ENCODE assay signal across 15 cellular contexts in genomic region chrX:4239650-4240540, GRCh38.
DNase-seq lines count a peak whose midpoint lies in the region; ATAC-seq, FAIRE-seq and TF ChIP-seq lines count a peak whose summit lies in the region.
"Had no signal": no experiment of that assay in that cellular context is flagged by ENCODE, and none has a peak within 500 bp of the region (broad histone marks: within the 10 kb centered on the region; RNA-seq: fewer than 3 reads in every experiment).

No MANE protein-coding gene starts in this region.

- H3K9me3 Mint-ChIP-seq in memory B cell: no peaks in the 10 kb centered on the region

- H3K4me3 ChIP-seq in small intestine (ENCODE audit: low read depth in 1 of 2, low read length in 2 of 2) (no peak overlapping the region), suprapubic skin (no peak overlapping the region)
- H3K4me3 ChIP-seq: lung, transverse colon had no signal

- no peaks in the 10 kb centered on the region for H3K27me3 Mint-ChIP-seq in memory B cell

- H3K4me1 Mint-ChIP-seq in memory B cell: no peaks in the 10 kb centered on the region

- WGBS in small intestine, 3 donors: 61 to 72% (median 70%) methylated on average over 5 of the region's 5 CpGs
- 89% methylated on average over 5 of the region's 5 CpGs for WGBS in suprapubic skin

- no peak for TF ChIP-seq EP300 in suprapubic skin (IDR thresholded peaks at IDR 0.05)

- DNase-seq in NOMO-1 treated with dmso at 0.1 percent for 144 hours (lab: John Stamatoyannopoulos, UW; ENCODE audit: unreplicated experiment): peak; percentile 14
- peak; percentile 0 to 13 for DNase-seq in memory B cell (ENCODE audit: low spot score in 2 of 2)
- DNase-seq in small intestine: no peak
- no peak for DNase-seq in suprapubic skin (ENCODE audit: low spot score in 2 of 2)
- DNase-seq in activated CD8-positive, alpha-beta memory T cell treated with anti-CD3 and anti-CD28 coated beads, Interleukin-2, amount 50 U/mL, for 4 hours: no peak
- no peak for DNase-seq in iPS-NIHi7 (ENCODE audit: extremely low spot score)
- DNase-seq: NCI-H2227 treated with DMSO at 0.1 percent for 48 hours, occipital lobe, spleen, transverse colon had no signal

- no peak overlapping the region for H3K27ac Mint-ChIP-seq in memory B cell

- H3K27me3 ChIP-seq in small intestine (ENCODE audit: control insufficient read depth in 2 of 2, insufficient read depth in 2 of 2, low read length in 2 of 2): no peaks in the 10 kb centered on the region
- no peaks in the 10 kb centered on the region for H3K27me3 ChIP-seq in suprapubic skin
- H3K27me3 ChIP-seq: spleen, transverse colon had no signal

- ATAC-seq in GM18499 (IDR thresholded peaks at IDR 0.05; ENCODE audit: insufficient read depth, unreplicated experiment): peak; percentile 54
- peak; percentile 64 for ATAC-seq in GM21717 (IDR thresholded peaks at IDR 0.05; ENCODE audit: unreplicated experiment)
- ATAC-seq in memory B cell (ENCODE audit: low read depth): peak; percentile 52

- H3K4me1 ChIP-seq in small intestine (ENCODE audit: control insufficient read depth in 2 of 2, insufficient read depth in 1 of 2, low read depth in 1 of 2, low read length in 1 of 2): no peaks in the 10 kb centered on the region
- H3K4me1 ChIP-seq in suprapubic skin: no peaks in the 10 kb centered on the region
- H3K4me1 ChIP-seq: transverse colon had no signal

- H3K9me3 ChIP-seq in small intestine (ENCODE audit: control insufficient read depth, low read depth) (no peaks in the 10 kb centered on the region), suprapubic skin (no peaks in the 10 kb centered on the region)
- H3K9me3 ChIP-seq: transverse colon had no signal

- no peak for TF ChIP-seq CTCF in suprapubic skin (IDR thresholded peaks at IDR 0.05)

- no peak for FAIRE-seq in small intestine (lab: Jason Lieb, UNC)
- FAIRE-seq: TTC549 had no signal

- no peak overlapping the region for H3K4me3 Mint-ChIP-seq in memory B cell

- H3K36me3 Mint-ChIP-seq in memory B cell: no peaks in the 10 kb centered on the region

- no peak for TF ChIP-seq POLR2A in suprapubic skin (IDR thresholded peaks at IDR 0.05)

- H3K36me3 ChIP-seq in small intestine (ENCODE audit: control insufficient read depth in 2 of 2, insufficient read depth in 2 of 2, low read length in 2 of 2) (no peaks in the 10 kb centered on the region), suprapubic skin (no peaks in the 10 kb centered on the region)
- H3K36me3 ChIP-seq: spleen, transverse colon had no signal

- H3K27ac ChIP-seq in small intestine (ENCODE audit: low read depth in 1 of 2, low read length in 1 of 2) (no peak overlapping the region), suprapubic skin (no peak overlapping the region)
- H3K27ac ChIP-seq: RWPE1, transverse colon had no signal

Comparison
In these comparisons a context has a peak if more than half of its experiments do, and no peak if none do; other contexts are left out.
1. DNase-seq: peak in NOMO-1 treated with dmso at 0.1 percent for 144 hours (single experiment) and memory B cell (2 of 2); none in small intestine (single experiment), suprapubic skin (0 of 2), activated CD8-positive, alpha-beta memory T cell treated with anti-CD3 and anti-CD28 coated beads, Interleukin-2, amount 50 U/mL, for 4 hours (single experiment) and iPS-NIHi7 (single experiment).
2. Peak in every context shown above with its lines, with median percentiles within 50 percentile points of each other: ATAC-seq.